ENCODE assay signal across 8 cellular contexts in the genomic region with DNA sequence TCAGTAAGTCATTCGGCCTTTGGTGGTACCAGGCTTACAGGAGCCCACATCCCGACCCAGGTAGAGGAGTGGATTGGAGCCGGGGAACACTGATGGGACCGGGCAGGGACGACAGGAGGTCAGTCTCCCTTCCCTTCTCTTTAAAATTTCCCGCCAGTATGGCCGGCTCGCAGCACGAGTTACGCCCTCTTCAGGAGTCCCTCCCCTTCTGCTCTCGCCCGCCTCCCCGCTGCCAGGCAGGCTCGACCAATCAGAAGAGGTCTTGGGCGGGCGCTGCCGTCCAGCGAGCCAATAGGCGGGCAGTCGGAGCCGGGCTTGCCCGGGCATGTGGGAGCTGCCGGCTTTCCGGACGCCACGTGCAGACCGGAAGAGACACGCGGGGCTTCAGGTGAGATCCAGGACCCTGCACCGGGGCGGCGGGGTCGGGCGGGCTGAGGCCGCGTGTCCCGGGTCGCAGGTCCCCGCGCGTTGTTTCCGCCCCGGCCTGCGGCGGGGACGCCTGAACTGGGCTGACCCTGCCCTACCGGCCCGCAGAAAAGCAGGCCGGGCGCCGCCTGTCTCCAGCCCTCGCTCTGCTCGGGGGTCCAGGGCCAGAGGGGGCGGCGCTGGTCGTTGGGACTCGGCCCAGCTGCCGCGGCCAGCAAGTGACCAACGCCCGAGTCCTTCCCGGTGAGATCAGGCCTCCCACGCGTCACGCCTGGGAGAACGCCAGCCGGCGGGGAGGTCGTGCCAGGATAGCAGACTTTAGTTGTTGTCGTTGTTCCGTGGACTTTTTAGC. TPM values are rescaled to one million over a fixed set of nuclear protein-coding genes. Genes with fewer than 3 reads are reported as not detected.
DNase-seq lines count a peak whose midpoint lies in the region; ATAC-seq and TF ChIP-seq lines count a peak whose summit lies in the region.

A gene with protein sequence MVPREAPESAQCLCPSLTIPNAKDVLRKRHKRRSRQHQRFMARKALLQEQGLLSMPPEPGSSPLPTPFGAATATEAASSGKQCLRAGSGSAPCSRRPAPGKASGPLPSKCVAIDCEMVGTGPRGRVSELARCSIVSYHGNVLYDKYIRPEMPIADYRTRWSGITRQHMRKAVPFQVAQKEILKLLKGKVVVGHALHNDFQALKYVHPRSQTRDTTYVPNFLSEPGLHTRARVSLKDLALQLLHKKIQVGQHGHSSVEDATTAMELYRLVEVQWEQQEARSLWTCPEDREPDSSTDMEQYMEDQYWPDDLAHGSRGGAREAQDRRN (plus strand): TSS at position 346 of the 778 bp plus-strand sequence. CDS start 4,870 bp downstream, outside the sequence.

- H3K36me3 ChIP-seq in liver (ENCODE audit: control insufficient read depth in 4 of 4, insufficient read depth in 3 of 4, low read depth in 1 of 4, low read length in 3 of 4), result peaks cover 0 to under 1% (median 0%) of the 10 kb centered on the region in 4 donors

- H3K9me3 Mint-ChIP-seq in CD4-positive, alpha-beta T cell, result no peaks in the 10 kb centered on the region

- H3K4me1 Mint-ChIP-seq in CD4-positive, alpha-beta T cell (ENCODE audit: low read depth), result peaks cover 50% of the 10 kb centered on the region

- H3K27ac Mint-ChIP-seq in CD4-positive, alpha-beta T cell, result peak within 1 kb of the TSS; percentile 95

- H3K36me3 Mint-ChIP-seq in CD4-positive, alpha-beta T cell (ENCODE audit: low read depth), result peaks cover 21% of the 10 kb centered on the region

- intact Hi-C loops in CD4-positive, alpha-beta T cell (cut with DNase I, micrococcal nuclease), result loop anchor here (1.0 to 10.0 kb wide), 12 partner anchors 74 to 714 kb away; partner anchors contain the start of genes DET1 (in 2 of the 2), POLG (in 2 of the 2), ABHD2 (in 1 of the 2) and FANCI (in 1 of the 2)

- DNase-seq in CD4-positive, alpha-beta T cell, result peak; percentile 91 to 95 (median 92)
- DNase-seq in NCI-H82 (lab: John Stamatoyannopoulos, UW) (peak; percentile 98), dermis microvascular lymphatic vessel endothelial cell (ENCODE audit: low read depth in 2 of 2) (peak; percentile 88 to 97)
- peak; percentile 93 to 94 for DNase-seq in activated CD4-positive, alpha-beta T cell treated with anti-CD3 and anti-CD28 coated beads, Interleukin-2, amount 50 U/mL, for 4 hours
- DNase-seq in stimulated activated CD4-positive, alpha-beta T cell treated with anti-CD3 and anti-CD28 coated beads, Interleukin-4, amount 100 ng/mL, for 1 hour, result peak; percentile 93

- TF ChIP-seq CTCF in CD4-positive, alpha-beta T cell (IDR thresholded peaks at IDR 0.05), result no peak
- TF ChIP-seq CTCF in liver (IDR thresholded peaks at IDR 0.05; ENCODE audit: low read depth, low read length, missing input control), result no peak

- ATAC-seq in CD4-positive, alpha-beta T cell (ENCODE audit: poor library complexity), result peak; percentile 82
- ATAC-seq in GM19452 (IDR thresholded peaks at IDR 0.05; ENCODE audit: unreplicated experiment), result peak; percentile 93
- peak; percentile 90 for ATAC-seq in HG03575 (IDR thresholded peaks at IDR 0.05; ENCODE audit: extremely low read depth, insufficient number of reproducible peaks, low FRiP score, unreplicated experiment)

- H3K27me3 Mint-ChIP-seq in CD4-positive, alpha-beta T cell, result peaks cover 9% of the 10 kb centered on the region

- peak within 1 kb of the TSS; percentile 84 to 89 for H3K9ac ChIP-seq in liver (ENCODE audit: low read depth in 1 of 2, low read length in 2 of 2)

- WGBS in liver, result under 1% methylated on average over 71 of the region's 71 CpGs

- no peak for TF ChIP-seq RAD21 in liver (IDR thresholded peaks at IDR 0.05)

- peak within 1 kb of the TSS; percentile 95 for H3K4me3 Mint-ChIP-seq in CD4-positive, alpha-beta T cell

- H3K4me3 ChIP-seq in liver (ENCODE audit: low read depth in 1 of 3, low read length in 3 of 3), result peak within 1 kb of the TSS; percentile 64 to 81 (median 73)

- no peaks in the 10 kb centered on the region for H3K27me3 ChIP-seq in CD4-positive, alpha-beta T cell (ENCODE audit: control insufficient read depth, insufficient read depth, low read length)
- H3K27me3 ChIP-seq in liver (ENCODE audit: control insufficient read depth in 4 of 4, insufficient read depth in 4 of 4, low read length in 3 of 4), result no peaks in the 10 kb centered on the region

- H3K27ac ChIP-seq in CD4-positive, alpha-beta T cell (ENCODE audit: low read depth, low read length), result peak within 1 kb of the TSS; percentile 86
- peak within 1 kb of the TSS; percentile 89 to 93 for H3K27ac ChIP-seq in liver (ENCODE audit: low read depth in 1 of 2, low read length in 2 of 2)

- H3K4me1 ChIP-seq in liver (ENCODE audit: control insufficient read depth in 4 of 4, insufficient read depth in 4 of 4, low read length in 3 of 4), result peaks cover 7 to 30% (median 13%) of the 10 kb centered on the region in 4 donors

- CTCF ChIA-PET in CD4-positive, alpha-beta T cell (lab: Charles Lee), result interaction anchor here (1.0 to 2.1 kb wide), 5 partner anchors 10 to 283 kb away, joined by 3 to 12 read pairs (median 3); partner anchors contain the start of gene ISG20

- POLR2A ChIA-PET in CD4-positive, alpha-beta T cell (lab: Charles Lee), result interaction anchor here (1.0 to 2.2 kb wide), 10 partner anchors 11 to 467 kb away, joined by 3 to 42 read pairs (median 7); partner anchors contain the start of genes ABHD2, MRPL46 and MRPS11

- no peaks in the 10 kb centered on the region for H3K9me3 ChIP-seq in CD4-positive, alpha-beta T cell (ENCODE audit: control insufficient read depth, low read length)
- H3K9me3 ChIP-seq in liver (ENCODE audit: control insufficient read depth in 4 of 4, low read length in 3 of 4), result no peaks in the 10 kb centered on the region

TF ChIP-seq in liver, 16 proteins besides CTCF, POLR2A, EP300 and RAD21:
- TF ChIP-seq FOXA2 (IDR thresholded peaks at IDR 0.05) (no peak), YY1 (IDR thresholded peaks at IDR 0.05) (peak; percentile 52), RXRA (IDR thresholded peaks at IDR 0.05) (peak in 1 of 2 donors; percentile 18), EGR1 (IDR thresholded peaks at IDR 0.05; ENCODE audit: low read depth in 2 of 2) (no peak), TAF1 (conservative IDR thresholded peaks at IDR 0.05) (no peak), JUND (IDR thresholded peaks at IDR 0.05) (no peak), GABPA (IDR thresholded peaks at IDR 0.05 in 1 of 2, conservative IDR thresholded peaks at IDR 0.05 in 1 of 2) (peak in 1 of 2 donors; percentile 60), SP1 (IDR thresholded peaks at IDR 0.05) (peak; percentile 84), HNF4A (conservative IDR thresholded peaks at IDR 0.05) (peak in 1 of 2 donors; percentile 10), HNF4G (IDR thresholded peaks at IDR 0.05) (no peak), NR2F2 (IDR thresholded peaks at IDR 0.05) (no peak)
- TF ChIP-seq, protein P1, sequence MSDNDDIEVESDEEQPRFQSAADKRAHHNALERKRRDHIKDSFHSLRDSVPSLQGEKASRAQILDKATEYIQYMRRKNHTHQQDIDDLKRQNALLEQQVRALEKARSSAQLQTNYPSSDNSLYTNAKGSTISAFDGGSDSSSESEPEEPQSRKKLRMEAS (IDR thresholded peaks at IDR 0.05), result peak; percentile 83
- TF ChIP-seq, protein P2, sequence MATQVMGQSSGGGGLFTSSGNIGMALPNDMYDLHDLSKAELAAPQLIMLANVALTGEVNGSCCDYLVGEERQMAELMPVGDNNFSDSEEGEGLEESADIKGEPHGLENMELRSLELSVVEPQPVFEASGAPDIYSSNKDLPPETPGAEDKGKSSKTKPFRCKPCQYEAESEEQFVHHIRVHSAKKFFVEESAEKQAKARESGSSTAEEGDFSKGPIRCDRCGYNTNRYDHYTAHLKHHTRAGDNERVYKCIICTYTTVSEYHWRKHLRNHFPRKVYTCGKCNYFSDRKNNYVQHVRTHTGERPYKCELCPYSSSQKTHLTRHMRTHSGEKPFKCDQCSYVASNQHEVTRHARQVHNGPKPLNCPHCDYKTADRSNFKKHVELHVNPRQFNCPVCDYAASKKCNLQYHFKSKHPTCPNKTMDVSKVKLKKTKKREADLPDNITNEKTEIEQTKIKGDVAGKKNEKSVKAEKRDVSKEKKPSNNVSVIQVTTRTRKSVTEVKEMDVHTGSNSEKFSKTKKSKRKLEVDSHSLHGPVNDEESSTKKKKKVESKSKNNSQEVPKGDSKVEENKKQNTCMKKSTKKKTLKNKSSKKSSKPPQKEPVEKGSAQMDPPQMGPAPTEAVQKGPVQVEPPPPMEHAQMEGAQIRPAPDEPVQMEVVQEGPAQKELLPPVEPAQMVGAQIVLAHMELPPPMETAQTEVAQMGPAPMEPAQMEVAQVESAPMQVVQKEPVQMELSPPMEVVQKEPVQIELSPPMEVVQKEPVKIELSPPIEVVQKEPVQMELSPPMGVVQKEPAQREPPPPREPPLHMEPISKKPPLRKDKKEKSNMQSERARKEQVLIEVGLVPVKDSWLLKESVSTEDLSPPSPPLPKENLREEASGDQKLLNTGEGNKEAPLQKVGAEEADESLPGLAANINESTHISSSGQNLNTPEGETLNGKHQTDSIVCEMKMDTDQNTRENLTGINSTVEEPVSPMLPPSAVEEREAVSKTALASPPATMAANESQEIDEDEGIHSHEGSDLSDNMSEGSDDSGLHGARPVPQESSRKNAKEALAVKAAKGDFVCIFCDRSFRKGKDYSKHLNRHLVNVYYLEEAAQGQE (IDR thresholded peaks at IDR 0.05), result peak; percentile 16
- TF ChIP-seq, protein P3, sequence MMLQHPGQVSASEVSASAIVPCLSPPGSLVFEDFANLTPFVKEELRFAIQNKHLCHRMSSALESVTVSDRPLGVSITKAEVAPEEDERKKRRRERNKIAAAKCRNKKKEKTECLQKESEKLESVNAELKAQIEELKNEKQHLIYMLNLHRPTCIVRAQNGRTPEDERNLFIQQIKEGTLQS (IDR thresholded peaks at IDR 0.05), result no peak

RNA-seq across cellular contexts. Expression of the gene that starts here (rescaled TPM):
- 10 to 100 TPM; 40.7 to 43.7 TPM for total RNA-seq in CD4-positive, alpha-beta T cell
- 42.7 and 46.8 TPM in 2 replicates for total RNA-seq in dermis microvascular lymphatic vessel endothelial cell
- 10 to 100 TPM; 13.1 to 19.2 TPM for total RNA-seq in liver
- 1 to 10 TPM; 2.8 to 8.0 TPM for polyA plus RNA-seq in liver

Comparison
In these comparisons a context has a peak if more than half of its experiments do, and no peak if none do; other contexts are left out.
1. Peak in every context shown above with its lines: DNase-seq, ATAC-seq, H3K4me3 ChIP-seq and H3K27ac ChIP-seq.